In the genomic region with DNA sequence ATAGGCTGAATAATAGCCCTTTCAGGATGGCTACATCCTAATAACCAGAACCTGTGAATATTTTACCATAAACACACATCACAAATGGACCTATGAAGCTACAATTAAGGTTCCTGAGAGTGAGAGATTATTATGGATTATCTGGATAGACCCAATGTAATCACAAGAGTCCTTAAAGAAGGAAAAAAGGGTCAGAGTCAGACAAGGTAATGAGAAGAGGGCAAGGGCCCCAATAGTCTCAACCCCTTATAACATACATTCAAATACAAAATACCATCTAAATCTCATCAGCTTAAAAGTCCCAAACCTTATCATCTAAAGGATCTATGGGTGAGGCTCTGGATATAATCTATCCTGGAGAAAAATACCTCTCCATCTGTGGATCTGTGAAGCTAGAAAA, we compare ENCODE assay signal across 7 cellular contexts.
"Had no signal": no experiment of that assay in that cellular context is flagged by ENCODE, and none has a peak within 500 bp of the region (broad histone marks: within the 10 kb centered on the region; RNA-seq: fewer than 3 reads in every experiment).

No MANE protein-coding gene starts in this region.

- DNase-seq: IMR-90, KBM-7, KG1 had no signal

- H3K27ac ChIP-seq: HL-60, KMS-11 had no signal

- ATAC-seq: HepG2, K562 had no signal

- H3K4me3 ChIP-seq: K562 had no signal
